In the genomic region with DNA sequence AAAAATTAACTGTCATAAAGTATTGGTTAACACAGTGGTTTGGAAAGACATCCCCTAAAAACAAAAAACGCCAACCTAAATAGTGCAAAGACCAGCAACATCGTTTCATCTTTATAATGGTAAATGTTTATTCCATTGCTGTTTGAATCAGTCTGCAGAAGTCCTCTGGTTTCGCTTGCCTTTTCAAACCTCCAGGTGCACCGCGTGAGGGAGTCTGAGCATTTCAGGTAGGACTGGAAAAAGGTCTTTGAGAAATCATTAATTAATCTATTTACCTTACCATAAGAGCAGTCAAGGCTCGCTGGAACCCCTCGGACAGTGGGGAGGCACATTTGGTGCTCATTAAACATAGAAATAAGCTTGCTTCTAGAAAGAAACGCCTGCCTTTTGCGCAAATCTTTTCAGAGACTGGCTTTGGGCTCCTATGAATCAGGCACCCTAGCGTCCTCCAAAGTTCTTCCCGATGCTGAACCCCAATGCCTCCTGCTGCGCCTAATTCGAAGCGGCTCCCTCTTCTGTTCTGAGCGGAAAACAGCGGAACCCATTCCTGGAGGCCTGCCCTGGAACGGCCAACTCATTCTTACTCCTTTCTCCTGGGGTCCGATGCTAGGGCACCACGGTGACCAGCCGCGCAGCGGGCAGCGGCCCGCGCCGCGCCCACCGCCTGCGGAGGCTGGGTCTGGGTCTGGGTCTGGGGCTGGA, we compare ENCODE assay signal across 8 cellular contexts. TPM values are rescaled to one million over a fixed set of nuclear protein-coding genes. Genes with fewer than 3 reads are reported as not detected.
DNase-seq lines count a peak whose midpoint lies in the region; ATAC-seq and TF ChIP-seq lines count a peak whose summit lies in the region.

No MANE protein-coding gene starts in this region.

- no peaks in the 10 kb centered on the region for H3K9me3 ChIP-seq in BE2C
- H3K9me3 ChIP-seq in HAP-1, result no peaks in the 10 kb centered on the region
- H3K9me3 ChIP-seq in mesenchymal stem cell (ENCODE audit: control insufficient read depth, low read length), result peaks cover 3% of the 10 kb centered on the region
- H3K9me3 ChIP-seq in psoas muscle, result peaks cover 5% of the 10 kb centered on the region

- CTCF ChIA-PET in MCF 10A (lab: Yijun Ruan, JAX), result interaction anchor here (0.6 to 1.9 kb wide), 7 partner anchors 18 to 545 kb away, joined by 3 to 10 read pairs (median 4); no protein-coding TSS in a partner anchor

- ATAC-seq in psoas muscle, result no peak

- H3K4me3 ChIP-seq in BE2C (ENCODE audit: low read depth, low read length) (0 out of 2 replicates have a peak overlapping the region, but pooled peaks have one; percentile 23), HAP-1 (peak overlapping the region; percentile 22), mesenchymal stem cell (ENCODE audit: insufficient read depth in 1 of 2, low read depth in 1 of 2, low read length in 2 of 2) (peak overlapping the region in 1 of 2 experiments; percentile 69), psoas muscle (no peak overlapping the region)

- H3K23ac ChIP-seq in mesenchymal stem cell (ENCODE audit: low read length in 2 of 2), result no peak overlapping the region

- peaks cover 64% of the 10 kb centered on the region for H3K27me3 ChIP-seq in BE2C
- H3K27me3 ChIP-seq in HAP-1 (ENCODE audit: low read depth), result peaks cover 23% of the 10 kb centered on the region
- peaks cover 46 to 51% of the 10 kb centered on the region in 2 experiments for H3K27me3 ChIP-seq in mesenchymal stem cell (ENCODE audit: control insufficient read depth in 1 of 2, insufficient read depth in 1 of 2, low read length in 2 of 2)
- H3K27me3 ChIP-seq in psoas muscle (ENCODE audit: insufficient read depth in 3 of 3, low read length in 2 of 3), result peaks cover 0 to 64% (median 24%) of the 10 kb centered on the region in 3 donors

- intact Hi-C loops in MCF 10A (cut with micrococcal nuclease) (loop anchor here (2.0 kb wide), 1 partner anchor 550 kb away; no protein-coding TSS in a partner anchor), psoas muscle (cut with DNase I) (no loop called here)

- H3K79me1 ChIP-seq in mesenchymal stem cell (replicated peaks; ENCODE audit: low read length, poor library complexity, severe bottlenecking), result no peaks in the 10 kb centered on the region

- H3K14ac ChIP-seq in mesenchymal stem cell (ENCODE audit: low read length in 2 of 2), result no peak overlapping the region

- H3K4me3 Mint-ChIP-seq in MCF 10A (ENCODE audit: unreplicated experiment), result peak overlapping the region; percentile 22

- H4K91ac ChIP-seq in mesenchymal stem cell (ENCODE audit: low read length), result no peak overlapping the region

- H2BK12ac ChIP-seq in mesenchymal stem cell (ENCODE audit: low read length in 2 of 2), result no peak overlapping the region

- in situ Hi-C loops in HAP-1 (cut with MboI; ENCODE audit: low sequenced_read_pairs), result no loop called here

- no peak overlapping the region for H2BK120ac ChIP-seq in mesenchymal stem cell (ENCODE audit: low read depth, low read length)

- H3K4me1 Mint-ChIP-seq in MCF 10A (ENCODE audit: insufficient read depth, unreplicated experiment), result no peaks in the 10 kb centered on the region

- DNase-seq in BE2C (peak; percentile 21), HAP-1 (ENCODE audit: low spot score in 2 of 2) (peak; percentile 5 to 37), MCF 10A (ENCODE audit: unreplicated experiment) (no peak), mesenchymal stem cell (peak; percentile 31), psoas muscle (no peak), SW480 (ENCODE audit: low spot score) (no peak), GF-D8 (lab: John Stamatoyannopoulos, UW) (no peak), epidermal melanocyte (ENCODE audit: insufficient read length, low spot score) (no peak)

- peak; percentile 1; the same call in 1 of the 2 replicates for TF ChIP-seq CTCF in BE2C (IDR thresholded peaks at IDR 0.05; ENCODE audit: low read depth, low read length)
- no peak for TF ChIP-seq CTCF in MCF 10A (IDR thresholded peaks at IDR 0.05; ENCODE audit: unreplicated experiment)
- TF ChIP-seq CTCF in psoas muscle (IDR thresholded peaks at IDR 0.05), result no peak

- peak overlapping the region; percentile 65 for H3K4me2 ChIP-seq in mesenchymal stem cell (ENCODE audit: low read length, poor library complexity, severe bottlenecking)

- H2AK5ac ChIP-seq in mesenchymal stem cell (ENCODE audit: low read length, severe bottlenecking), result no peak overlapping the region

- peak overlapping the region; percentile 5 for H2AFZ ChIP-seq in mesenchymal stem cell (ENCODE audit: low read depth, low read length)

- 5% methylated on average over 27 of the region's 29 CpGs for WGBS in mesenchymal stem cell
- WGBS in psoas muscle, 3 donors, result 4 to 8% (median 7%) methylated on average over 23 to 29 of the region's 29 CpGs

- no peaks in the 10 kb centered on the region for H3K36me3 Mint-ChIP-seq in MCF 10A (ENCODE audit: insufficient read depth, unreplicated experiment)

- H3K36me3 ChIP-seq in BE2C (no peaks in the 10 kb centered on the region), HAP-1 (replicated peaks) (no peaks in the 10 kb centered on the region), mesenchymal stem cell (ENCODE audit: control insufficient read depth in 1 of 2, insufficient read depth in 2 of 2, low read depth in 1 of 2, low read length in 2 of 2) (no peaks in the 10 kb centered on the region), psoas muscle (ENCODE audit: insufficient read depth in 1 of 2, low read depth in 1 of 2) (no peaks in the 10 kb centered on the region)

- no peak overlapping the region for H3K27ac ChIP-seq in mesenchymal stem cell (ENCODE audit: low read length, poor library complexity, severe bottlenecking)
- no peak overlapping the region for H3K27ac ChIP-seq in psoas muscle

- H2BK5ac ChIP-seq in mesenchymal stem cell (ENCODE audit: low read depth, low read length, poor library complexity, severe bottlenecking), result no peak overlapping the region

- peak overlapping the region; percentile 14 for H3K9ac ChIP-seq in mesenchymal stem cell (ENCODE audit: low read length)

- no peaks in the 10 kb centered on the region for H3K9me3 Mint-ChIP-seq in MCF 10A (ENCODE audit: unreplicated experiment)

- no peak overlapping the region for H3K18ac ChIP-seq in mesenchymal stem cell (ENCODE audit: low read depth in 1 of 2, low read length in 2 of 2)

- POLR2A ChIA-PET in MCF 10A (lab: Yijun Ruan, JAX), result no interaction called here

- no TSS peak for BruUV-seq in MCF 10A (replicated peaks; lab: Mats Ljungman, UMichigan)

- H4K8ac ChIP-seq in mesenchymal stem cell (ENCODE audit: low read length), result no peak overlapping the region

- H3K4ac ChIP-seq in mesenchymal stem cell (ENCODE audit: low read depth in 1 of 2, low read length in 2 of 2), result no peak overlapping the region

- no peak overlapping the region for H2BK15ac ChIP-seq in mesenchymal stem cell (ENCODE audit: low read depth, poor library complexity, severe bottlenecking)

- H3K27ac Mint-ChIP-seq in MCF 10A (ENCODE audit: low read depth, unreplicated experiment), result no peak overlapping the region

- H3K4me1 ChIP-seq in BE2C (no peaks in the 10 kb centered on the region), HAP-1 (no peaks in the 10 kb centered on the region), mesenchymal stem cell (ENCODE audit: control insufficient read depth, insufficient read depth, low read depth, low read length) (peaks cover 13% of the 10 kb centered on the region), psoas muscle (no peaks in the 10 kb centered on the region)

- H3K27me3 Mint-ChIP-seq in MCF 10A (ENCODE audit: insufficient read depth, unreplicated experiment), result peaks cover 33% of the 10 kb centered on the region

RNA-seq across cellular contexts. Expression of a gene that starts 0.9 kb away (rescaled TPM):
- polyA plus RNA-seq in BE2C (2012; ENCODE audit: insufficient read depth, insufficient read length, low read depth), result 0.85 TPM
- total RNA-seq in MCF 10A (2022), result not detected in 2 replicates
- 0.50 TPM for polyA plus RNA-seq in mesenchymal stem cell (2013, experiment 1 of 2)
- polyA plus RNA-seq in mesenchymal stem cell (2013, experiment 2 of 2), result 0.33 TPM
- total RNA-seq in psoas muscle, result under 1 TPM in 2 of 4 donors, not detected in 2; 0.32 to 0.79 TPM
- under 1 TPM; 0.03 to 0.14 (median 0.03) TPM for polyA plus RNA-seq in psoas muscle

Comparison
In these comparisons a context has a peak if more than half of its experiments do, and no peak if none do; other contexts are left out.
1. DNase-seq: peak in BE2C (single experiment), HAP-1 (2 of 2) and mesenchymal stem cell (single experiment); none in MCF 10A (single experiment), psoas muscle (0 of 2), SW480 (single experiment), GF-D8 (single experiment) and epidermal melanocyte (single experiment).